In the genomic region with DNA sequence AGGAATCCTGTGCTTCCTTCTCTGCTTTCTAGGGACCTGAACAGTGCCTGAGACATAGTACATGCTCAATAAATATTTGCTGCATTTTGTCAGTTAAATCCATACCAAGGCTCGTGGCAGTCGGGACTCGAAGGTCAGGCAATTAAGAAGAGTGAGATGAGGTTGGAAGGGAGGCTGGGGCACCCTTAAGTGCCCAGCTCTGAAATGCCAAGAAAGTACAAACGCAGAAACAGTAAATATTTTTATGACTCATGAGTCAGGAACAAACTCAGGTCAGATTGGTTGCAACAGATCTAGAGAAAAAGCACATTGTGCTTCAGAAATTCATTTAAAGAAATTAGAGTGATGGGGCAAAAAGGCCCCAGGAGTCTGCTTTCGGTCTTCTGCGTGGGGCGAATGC, we compare ENCODE assay signal across 23 cellular contexts.
A peak's percentile ranks its signal among the peaks of the same experiment; 100 is the strongest.
DNase-seq lines count a peak whose midpoint lies in the region; ATAC-seq, FAIRE-seq and TF ChIP-seq lines count a peak whose summit lies in the region.
"Had no signal": no experiment of that assay in that cellular context is flagged by ENCODE, and none has a peak within 500 bp of the region (broad histone marks: within the 10 kb centered on the region; RNA-seq: fewer than 3 reads in every experiment).

No MANE protein-coding gene starts in this region.

- intact Hi-C loops in body of pancreas (cut with DNase I) = no loop called here

- peaks cover 41% of the 10 kb centered on the region for H3K36me3 Mint-ChIP-seq in endothelial cell (ENCODE audit: low read depth, unreplicated experiment)

- no peak overlapping the region for H3K4me3 Mint-ChIP-seq in endothelial cell (ENCODE audit: unreplicated experiment)

- H3K9ac ChIP-seq in keratinocyte (ENCODE audit: control insufficient read depth, extremely low read depth, insufficient read depth, low read length) = peak overlapping the region; percentile 67
- H3K9ac ChIP-seq: GM23248, SK-N-SH had no signal

- H3K4me1 Mint-ChIP-seq in endothelial cell (ENCODE audit: unreplicated experiment) = no peaks in the 10 kb centered on the region

- dilution Hi-C loops in keratinocyte (cut with MboI; ENCODE audit: extremely low pct_ligation_motif_present, low sequenced_read_pairs) = no loop called here

- no peaks in the 10 kb centered on the region for H3K9me1 ChIP-seq in keratinocyte (ENCODE audit: control insufficient read depth, extremely low read depth, insufficient read depth, low read length)

- peak; percentile 16 for DNase-seq in Caki2 (ENCODE audit: low read depth)
- no peak for DNase-seq in body of pancreas
- DNase-seq in keratinocyte (ENCODE audit: low read depth, low spot score) = no peak
- no peak for DNase-seq in endothelial cell (ENCODE audit: low spot score)
- DNase-seq in SKM-1 treated with dmso at 0.1 percent for 144 hours (lab: John Stamatoyannopoulos, UW; ENCODE audit: unreplicated experiment) = no peak
- DNase-seq: C1 segment of cervical spinal cord; DMS 273 treated with DMSO at 0.1 percent for 48 hours; GDM1; GM23248; IMR-90; MM.1S; NCI-H1092; NCI-H146; NCI-H2029 treated with DMSO at 0.1 percent for 48 hours; NCI-H2171 treated with DMSO at 0.1 percent for 48 hours; NK-92 treated with Interleukin-12 subunit alpha and Interleukin-12 subunit beta, amount 100 ng/mL, for 24 hours; SHP77 treated with DMSO at 0.1 percent for 48 hours; SK-N-SH had no signal

- H3K4me3 ChIP-seq in body of pancreas (no peak overlapping the region), keratinocyte (ENCODE audit: control insufficient read depth in 2 of 3, extremely low read depth in 1 of 3, insufficient read depth in 2 of 3, low read depth in 1 of 3, low read length in 3 of 3) (peak overlapping the region in 1 of 3 experiments; percentile 19), urinary bladder (ENCODE audit: low read depth, low read length) (no peak overlapping the region)
- H3K4me3 ChIP-seq: GM23248 had no signal

- no peaks in the 10 kb centered on the region for H3K27me3 ChIP-seq in body of pancreas
- no peaks in the 10 kb centered on the region for H3K27me3 ChIP-seq in keratinocyte (ENCODE audit: control insufficient read depth, extremely low read depth, insufficient read depth, low read length)

- H3K27ac Mint-ChIP-seq in endothelial cell (ENCODE audit: unreplicated experiment) = no peak overlapping the region

- H4K20me1 ChIP-seq in keratinocyte (ENCODE audit: control insufficient read depth, extremely low read depth, insufficient read depth, low read length) = no peaks in the 10 kb centered on the region

- ATAC-seq in body of pancreas (peak; percentile 27), GM21717 (IDR thresholded peaks at IDR 0.05; ENCODE audit: unreplicated experiment) (no peak)
- ATAC-seq: HCT116 had no signal

- peaks cover 58% of the 10 kb centered on the region for H3K9me3 Mint-ChIP-seq in endothelial cell (ENCODE audit: unreplicated experiment)

- H3K9me3 ChIP-seq in body of pancreas = no peaks in the 10 kb centered on the region
- H3K9me3 ChIP-seq in keratinocyte (ENCODE audit: control insufficient read depth, low read depth, low read length) = no peaks in the 10 kb centered on the region
- H3K9me3 ChIP-seq: SK-N-SH had no signal

- H3K4me2 ChIP-seq in keratinocyte (ENCODE audit: control insufficient read depth, extremely low read depth, insufficient read depth, low read depth, low read length) = peak overlapping the region; percentile 80
- H3K4me2 ChIP-seq: SK-N-SH had no signal

- TF ChIP-seq POLR2A in body of pancreas (IDR thresholded peaks at IDR 0.05) = no peak

- 52 to 55% methylated on average over 7 of the region's 7 CpGs for WGBS in body of pancreas, 2 donors
- 66% methylated on average over 7 of the region's 7 CpGs for WGBS in urinary bladder

- no peaks in the 10 kb centered on the region for H3K36me3 ChIP-seq in body of pancreas (replicated peaks in 1 of 2; ENCODE audit: insufficient read depth in 1 of 2, low read depth in 2 of 2)
- H3K36me3 ChIP-seq in keratinocyte (ENCODE audit: control insufficient read depth in 2 of 2, extremely low read depth in 1 of 2, insufficient read depth in 2 of 2, low read length in 2 of 2) = no peaks in the 10 kb centered on the region
- H3K36me3 ChIP-seq in urinary bladder (ENCODE audit: insufficient read depth) = no peaks in the 10 kb centered on the region

- H3K79me2 ChIP-seq in keratinocyte (ENCODE audit: control insufficient read depth, insufficient read depth, low read length) = no peaks in the 10 kb centered on the region

- TF ChIP-seq CTCF in body of pancreas (IDR thresholded peaks at IDR 0.05) (no peak), keratinocyte (optimal IDR thresholded peaks at IDR 0.05 in 1 of 3, IDR thresholded peaks at IDR 0.05 in 1 of 3, conservative IDR thresholded peaks at IDR 0.05 in 1 of 3; ENCODE audit: extremely low read depth in 1 of 3, insufficient read depth in 2 of 3, low read length in 3 of 3) (no peak), endothelial cell (IDR thresholded peaks at IDR 0.05; ENCODE audit: unreplicated experiment) (no peak)

- H2AFZ ChIP-seq in keratinocyte (ENCODE audit: control insufficient read depth, low read length) = peak overlapping the region; percentile 79
- H2AFZ ChIP-seq: GM23248 had no signal

- in situ Hi-C loops in Caki2 (cut with HindIII; ENCODE audit: low pct_unique_long_range_greater_than_20kb, low sequenced_read_pairs) = no loop called here

- no peaks in the 10 kb centered on the region for H3K4me1 ChIP-seq in body of pancreas
- peaks cover 30% of the 10 kb centered on the region for H3K4me1 ChIP-seq in keratinocyte (ENCODE audit: control insufficient read depth, extremely low read depth, insufficient read depth, low read length)
- H3K4me1 ChIP-seq in urinary bladder (ENCODE audit: insufficient read depth) = no peaks in the 10 kb centered on the region

- peaks cover 8% of the 10 kb centered on the region for H3K27me3 Mint-ChIP-seq in endothelial cell (ENCODE audit: unreplicated experiment)

- peak; percentile 72 for FAIRE-seq in keratinocyte (lab: Jason Lieb, UNC)
- FAIRE-seq: HTR-8/SVneo, RCC 7860 had no signal

- H3K27ac ChIP-seq in body of pancreas (no peak overlapping the region), keratinocyte (ENCODE audit: control insufficient read depth, insufficient read depth, low read length) (peak overlapping the region; percentile 85), urinary bladder (ENCODE audit: low read depth) (peak overlapping the region; percentile 12)
- H3K27ac ChIP-seq: GM23248 had no signal

Comparison
In these comparisons a context has a peak if more than half of its experiments do, and no peak if none do; other contexts are left out.
1. H3K27ac ChIP-seq: peak in keratinocyte (single experiment) and urinary bladder (single experiment); none in body of pancreas (0 of 4).